Comparison of ENCODE assay signal across 8 cellular contexts in the genomic region with DNA sequence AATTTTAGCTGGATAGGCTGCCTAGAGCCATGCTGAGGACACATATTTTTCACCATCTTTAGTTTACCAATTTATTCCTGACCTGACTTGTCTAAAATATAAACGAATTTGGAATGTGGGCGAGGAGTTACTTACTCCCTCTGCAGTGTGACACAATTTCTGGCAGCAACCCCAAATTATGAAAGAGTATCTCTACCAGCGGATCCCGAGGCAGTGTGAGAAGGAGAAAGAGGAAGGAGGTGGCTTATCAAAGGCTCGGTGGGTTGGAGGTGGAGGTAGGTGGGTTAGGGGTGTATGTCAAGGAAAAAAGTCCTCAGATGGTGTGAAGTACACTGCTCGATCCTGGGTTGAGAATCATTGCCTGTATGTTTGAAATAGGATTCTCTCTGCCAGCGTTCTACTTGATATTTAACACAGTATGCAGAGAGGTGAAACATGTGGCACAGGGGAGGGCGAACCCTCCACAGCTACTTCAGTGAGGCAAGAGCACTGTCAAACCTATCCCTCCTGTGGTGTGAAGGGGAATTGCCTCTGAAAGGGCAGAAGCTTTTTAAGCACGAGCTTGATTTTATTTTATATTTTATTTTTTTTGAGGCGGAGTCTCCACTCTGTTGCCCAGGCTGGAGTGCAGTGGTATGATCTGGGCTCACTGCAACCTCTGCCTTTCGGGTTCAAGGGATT.
A peak's percentile ranks its signal among the peaks of the same experiment; 100 is the strongest.
DNase-seq lines count a peak whose midpoint lies in the region; ATAC-seq and TF ChIP-seq lines count a peak whose summit lies in the region.

No MANE protein-coding gene starts in this region.

- peaks cover 5% of the 10 kb centered on the region for H3K4me1 ChIP-seq in OCI-LY1 (ENCODE audit: insufficient read depth, low read length, severe bottlenecking)

- no peaks in the 10 kb centered on the region for H4K20me1 ChIP-seq in OCI-LY1 (ENCODE audit: insufficient read depth, low read length)

- H3K27ac ChIP-seq in 22Rv1: no peak overlapping the region
- H3K27ac ChIP-seq in OCI-LY1 (ENCODE audit: low read depth, low read length, poor library complexity, severe bottlenecking): no peak overlapping the region
- peak overlapping the region; percentile 39 for H3K27ac ChIP-seq in layer of hippocampus (ENCODE audit: low read depth, low read length)

- H3K9me3 ChIP-seq in OCI-LY1 (ENCODE audit: low read length): no peaks in the 10 kb centered on the region

- no peaks in the 10 kb centered on the region for H3F3A ChIP-seq in OCI-LY1 (ENCODE audit: insufficient read depth, low read length)

- TF ChIP-seq CTCF in 22Rv1 (IDR thresholded peaks at IDR 0.05) (peak; percentile 28), OCI-LY1 (IDR thresholded peaks at IDR 0.05; ENCODE audit: low read length) (peak; percentile 34; the same call in 1 of the 2 replicates), astrocyte of the spinal cord (IDR thresholded peaks at IDR 0.05; ENCODE audit: low read depth, low read length) (peak; percentile 35)

- no peaks in the 10 kb centered on the region for H3K36me3 ChIP-seq in OCI-LY1 (ENCODE audit: insufficient read depth, low read length)

- H2AFZ ChIP-seq in OCI-LY1 (ENCODE audit: low read length): 0 out of 2 replicates have a peak overlapping the region, but pooled peaks have one; percentile 58

- H3K4me2 ChIP-seq in OCI-LY1 (ENCODE audit: low read length): peak overlapping the region; percentile 61

- H3K79me2 ChIP-seq in OCI-LY1 (ENCODE audit: insufficient read depth, low read length): no peaks in the 10 kb centered on the region

- H3K4me3 ChIP-seq in OCI-LY1 (ENCODE audit: low read depth, low read length, poor library complexity, severe bottlenecking): peak overlapping the region; percentile 17
- H3K4me3 ChIP-seq in astrocyte of the spinal cord (ENCODE audit: low read depth, low read length): no peak overlapping the region

- H3K9ac ChIP-seq in OCI-LY1 (ENCODE audit: low read length): no peak overlapping the region

- in situ Hi-C loops in astrocyte of the spinal cord (cut with HindIII; ENCODE audit: low sequenced_read_pairs): no loop called here

- H3K27me3 ChIP-seq in OCI-LY1 (ENCODE audit: insufficient read depth, low read length) (no peaks in the 10 kb centered on the region), layer of hippocampus (ENCODE audit: control insufficient read depth, insufficient read depth, low read length) (no peaks in the 10 kb centered on the region)

- DNase-seq in astrocyte of the spinal cord (ENCODE audit: low read depth, low spot score) (peak; percentile 19), ureter (ENCODE audit: low spot score) (peak; percentile 51), HK-2 (ENCODE audit: unreplicated experiment) (no peak)

- ATAC-seq in GM18499 (IDR thresholded peaks at IDR 0.05; ENCODE audit: insufficient read depth, unreplicated experiment) (peak; percentile 64), HG03066 (IDR thresholded peaks at IDR 0.05; ENCODE audit: low read depth, unreplicated experiment) (peak; percentile 70)

- no peaks in the 10 kb centered on the region for H3K9me2 ChIP-seq in OCI-LY1 (ENCODE audit: low read depth, low read length)
